Comparison of ENCODE assay signal across 1 cellular context in genomic region chr12:53441040-53441833, GRCh38.
TF ChIP-seq lines count a peak whose summit lies in the region.

A gene with protein sequence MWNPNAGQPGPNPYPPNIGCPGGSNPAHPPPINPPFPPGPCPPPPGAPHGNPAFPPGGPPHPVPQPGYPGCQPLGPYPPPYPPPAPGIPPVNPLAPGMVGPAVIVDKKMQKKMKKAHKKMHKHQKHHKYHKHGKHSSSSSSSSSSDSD (plus strand): TSS chr12:53441734. CDS start chr12:53442715, 981 bp downstream.

TF ChIP-seq in A549, 52 proteins besides CTCF, POLR2A, EP300 and RAD21 (continued from another document):
- TF ChIP-seq, protein P1, sequence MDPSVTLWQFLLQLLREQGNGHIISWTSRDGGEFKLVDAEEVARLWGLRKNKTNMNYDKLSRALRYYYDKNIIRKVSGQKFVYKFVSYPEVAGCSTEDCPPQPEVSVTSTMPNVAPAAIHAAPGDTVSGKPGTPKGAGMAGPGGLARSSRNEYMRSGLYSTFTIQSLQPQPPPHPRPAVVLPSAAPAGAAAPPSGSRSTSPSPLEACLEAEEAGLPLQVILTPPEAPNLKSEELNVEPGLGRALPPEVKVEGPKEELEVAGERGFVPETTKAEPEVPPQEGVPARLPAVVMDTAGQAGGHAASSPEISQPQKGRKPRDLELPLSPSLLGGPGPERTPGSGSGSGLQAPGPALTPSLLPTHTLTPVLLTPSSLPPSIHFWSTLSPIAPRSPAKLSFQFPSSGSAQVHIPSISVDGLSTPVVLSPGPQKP (IDR thresholded peaks at IDR 0.05; ENCODE audit: low read depth, low read length), result no peak
- TF ChIP-seq CBX2 (IDR thresholded peaks at IDR 0.05; ENCODE audit: borderline replicate concordance, low read depth) (no peak), BHLHE40 (IDR thresholded peaks at IDR 0.05; ENCODE audit: low read depth, low read length) (no peak), HDAC2 (IDR thresholded peaks at IDR 0.05) (no peak), NPAS2 (CRISPR knock-in tag; IDR thresholded peaks at IDR 0.05; ENCODE audit: borderline replicate concordance) (no peak), KDM5A (IDR thresholded peaks at IDR 0.05) (no peak), EHMT2 (IDR thresholded peaks at IDR 0.05; ENCODE audit: low read depth) (0 out of 2 replicates have a peak, but pooled peaks have one; percentile 19), ZSCAN20 (CRISPR knock-in tag; IDR thresholded peaks at IDR 0.05) (no peak), RCOR1 (IDR thresholded peaks at IDR 0.05; ENCODE audit: low read depth, low read length) (no peak), PHF8 (IDR thresholded peaks at IDR 0.05; ENCODE audit: borderline replicate concordance, low read depth) (no peak), NFE2L2 (conservative IDR thresholded peaks at IDR 0.05; ENCODE audit: low read length) (no peak), HEYL (CRISPR knock-in tag; IDR thresholded peaks at IDR 0.05) (no peak), BCL3 (IDR thresholded peaks at IDR 0.05) (peak; percentile 89), RNF2 (IDR thresholded peaks at IDR 0.05; ENCODE audit: borderline replicate concordance, low read depth) (no peak), MAX (IDR thresholded peaks at IDR 0.05) (peak; percentile 71), ZFP36 (IDR thresholded peaks at IDR 0.05; ENCODE audit: borderline replicate concordance, partially characterized antibody) (no peak), GATA3 (IDR thresholded peaks at IDR 0.05; ENCODE audit: borderline replicate concordance) (no peak), HOXA7 (CRISPR knock-in tag; IDR thresholded peaks at IDR 0.05) (no peak), MAFK (IDR thresholded peaks at IDR 0.05; ENCODE audit: partially characterized antibody) (no peak), SMC3 (IDR thresholded peaks at IDR 0.05) (no peak), POLR2AphosphoS2 (conservative IDR thresholded peaks at IDR 0.05; ENCODE audit: low read length) (no peak), RARB (CRISPR knock-in tag; IDR thresholded peaks at IDR 0.05) (no peak)
- TF ChIP-seq, protein P2, sequence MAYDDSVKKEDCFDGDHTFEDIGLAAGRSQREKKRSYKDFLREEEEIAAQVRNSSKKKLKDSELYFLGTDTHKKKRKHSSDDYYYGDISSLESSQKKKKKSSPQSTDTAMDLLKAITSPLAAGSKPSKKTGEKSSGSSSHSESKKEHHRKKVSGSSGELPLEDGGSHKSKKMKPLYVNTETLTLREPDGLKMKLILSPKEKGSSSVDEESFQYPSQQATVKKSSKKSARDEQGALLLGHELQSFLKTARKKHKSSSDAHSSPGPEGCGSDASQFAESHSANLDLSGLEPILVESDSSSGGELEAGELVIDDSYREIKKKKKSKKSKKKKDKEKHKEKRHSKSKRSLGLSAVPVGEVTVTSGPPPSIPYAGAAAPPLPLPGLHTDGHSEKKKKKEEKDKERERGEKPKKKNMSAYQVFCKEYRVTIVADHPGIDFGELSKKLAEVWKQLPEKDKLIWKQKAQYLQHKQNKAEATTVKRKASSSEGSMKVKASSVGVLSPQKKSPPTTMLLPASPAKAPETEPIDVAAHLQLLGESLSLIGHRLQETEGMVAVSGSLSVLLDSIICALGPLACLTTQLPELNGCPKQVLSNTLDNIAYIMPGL (CRISPR knock-in tag; IDR thresholded peaks at IDR 0.05; ENCODE audit: borderline replicate concordance), result no peak
- TF ChIP-seq, protein P3, sequence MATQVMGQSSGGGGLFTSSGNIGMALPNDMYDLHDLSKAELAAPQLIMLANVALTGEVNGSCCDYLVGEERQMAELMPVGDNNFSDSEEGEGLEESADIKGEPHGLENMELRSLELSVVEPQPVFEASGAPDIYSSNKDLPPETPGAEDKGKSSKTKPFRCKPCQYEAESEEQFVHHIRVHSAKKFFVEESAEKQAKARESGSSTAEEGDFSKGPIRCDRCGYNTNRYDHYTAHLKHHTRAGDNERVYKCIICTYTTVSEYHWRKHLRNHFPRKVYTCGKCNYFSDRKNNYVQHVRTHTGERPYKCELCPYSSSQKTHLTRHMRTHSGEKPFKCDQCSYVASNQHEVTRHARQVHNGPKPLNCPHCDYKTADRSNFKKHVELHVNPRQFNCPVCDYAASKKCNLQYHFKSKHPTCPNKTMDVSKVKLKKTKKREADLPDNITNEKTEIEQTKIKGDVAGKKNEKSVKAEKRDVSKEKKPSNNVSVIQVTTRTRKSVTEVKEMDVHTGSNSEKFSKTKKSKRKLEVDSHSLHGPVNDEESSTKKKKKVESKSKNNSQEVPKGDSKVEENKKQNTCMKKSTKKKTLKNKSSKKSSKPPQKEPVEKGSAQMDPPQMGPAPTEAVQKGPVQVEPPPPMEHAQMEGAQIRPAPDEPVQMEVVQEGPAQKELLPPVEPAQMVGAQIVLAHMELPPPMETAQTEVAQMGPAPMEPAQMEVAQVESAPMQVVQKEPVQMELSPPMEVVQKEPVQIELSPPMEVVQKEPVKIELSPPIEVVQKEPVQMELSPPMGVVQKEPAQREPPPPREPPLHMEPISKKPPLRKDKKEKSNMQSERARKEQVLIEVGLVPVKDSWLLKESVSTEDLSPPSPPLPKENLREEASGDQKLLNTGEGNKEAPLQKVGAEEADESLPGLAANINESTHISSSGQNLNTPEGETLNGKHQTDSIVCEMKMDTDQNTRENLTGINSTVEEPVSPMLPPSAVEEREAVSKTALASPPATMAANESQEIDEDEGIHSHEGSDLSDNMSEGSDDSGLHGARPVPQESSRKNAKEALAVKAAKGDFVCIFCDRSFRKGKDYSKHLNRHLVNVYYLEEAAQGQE (IDR thresholded peaks at IDR 0.05), result no peak
